8 cellular contexts compared by ENCODE assay signal in genomic region chr12:69359531-69360347, GRCh38. TPM values are rescaled to one million over a fixed set of nuclear protein-coding genes. Genes with fewer than 3 reads are reported as not detected.
DNase-seq lines count a peak whose midpoint lies in the region; ATAC-seq and TF ChIP-seq lines count a peak whose summit lies in the region.

YEATS4 (plus strand) TSS chr12:69359743; CDS start chr12:69359973, 230 bp downstream.

- peaks cover 37% of the 10 kb centered on the region for H3K4me1 Mint-ChIP-seq in activated naive CD8-positive, alpha-beta T cell treated with anti-CD3 and anti-CD28 coated beads, Interleukin-2, amount 50 U/mL, for 24 hours
- H3K4me1 Mint-ChIP-seq in type B pancreatic cell (ENCODE audit: unreplicated experiment) = peaks cover 20% of the 10 kb centered on the region

- H3K4me3 Mint-ChIP-seq in activated naive CD8-positive, alpha-beta T cell treated with anti-CD3 and anti-CD28 coated beads, Interleukin-2, amount 50 U/mL, for 24 hours = peak within 1 kb of the TSS; percentile 84
- H3K4me3 Mint-ChIP-seq in type B pancreatic cell = peak within 1 kb of the TSS; percentile 96

- H3K27ac Mint-ChIP-seq in activated naive CD8-positive, alpha-beta T cell treated with anti-CD3 and anti-CD28 coated beads, Interleukin-2, amount 50 U/mL, for 24 hours = peak within 1 kb of the TSS; percentile 95
- peak within 1 kb of the TSS; percentile 98 for H3K27ac Mint-ChIP-seq in type B pancreatic cell

- intact Hi-C loops in cardiac septum (cut with DNase I) = loop anchor here (2.0 kb wide), 1 partner anchor 111 kb away; the partner anchor contains the start of gene FRS2

- no peaks in the 10 kb centered on the region for H3K9me3 Mint-ChIP-seq in activated naive CD8-positive, alpha-beta T cell treated with anti-CD3 and anti-CD28 coated beads, Interleukin-2, amount 50 U/mL, for 24 hours
- H3K9me3 Mint-ChIP-seq in type B pancreatic cell = no peaks in the 10 kb centered on the region

- peak; percentile 86 for TF ChIP-seq POLR2A in GM10847 (IDR thresholded peaks at IDR 0.05; ENCODE audit: extremely low read depth, insufficient read length)

- DNase-seq in NCI-H128 (lab: John Stamatoyannopoulos, UW; ENCODE audit: unreplicated experiment) = peak; percentile 96
- DNase-seq in SW 1271 (lab: John Stamatoyannopoulos, UW) = peak; percentile 93 to 97
- peak; percentile 86 for DNase-seq in activated naive CD8-positive, alpha-beta T cell treated with anti-CD3 and anti-CD28 coated beads, Interleukin-2, amount 50 U/mL, for 24 hours
- peak; percentile 91 for DNase-seq in cardiac septum (ENCODE audit: low spot score)
- DNase-seq in pons (ENCODE audit: low spot score) = peak; percentile 82
- DNase-seq in type B pancreatic cell (ENCODE audit: extremely low spot score, unreplicated experiment) = peak; percentile 88

- TF ChIP-seq CTCF in type B pancreatic cell (conservative IDR thresholded peaks at IDR 0.05) = no peak

- peak; percentile 87 for ATAC-seq in HG02678 (IDR thresholded peaks at IDR 0.05; ENCODE audit: unreplicated experiment)
- peak; percentile 85 for ATAC-seq in activated naive CD8-positive, alpha-beta T cell treated with anti-CD3 and anti-CD28 coated beads, Interleukin-2, amount 50 U/mL, for 24 hours

- peaks cover 20% of the 10 kb centered on the region for H3K36me3 Mint-ChIP-seq in activated naive CD8-positive, alpha-beta T cell treated with anti-CD3 and anti-CD28 coated beads, Interleukin-2, amount 50 U/mL, for 24 hours (ENCODE audit: low read depth)
- peaks cover 11% of the 10 kb centered on the region for H3K36me3 Mint-ChIP-seq in type B pancreatic cell

- peaks cover 2% of the 10 kb centered on the region for H3K27me3 Mint-ChIP-seq in activated naive CD8-positive, alpha-beta T cell treated with anti-CD3 and anti-CD28 coated beads, Interleukin-2, amount 50 U/mL, for 24 hours
- peaks cover 2% of the 10 kb centered on the region for H3K27me3 Mint-ChIP-seq in type B pancreatic cell

RNA-seq across cellular contexts. Expression of gene YEATS4, which starts in this region (rescaled TPM):
- 14.6 TPM for total RNA-seq in cardiac septum
- 21.4 and 24.6 TPM in 2 replicates for total RNA-seq in type B pancreatic cell (ENCODE audit: low replicate concordance)

Comparison
In these comparisons a context has a peak if more than half of its experiments do, and no peak if none do; other contexts are left out.
1. Peak in every context shown above with its lines: DNase-seq and ATAC-seq.